ENCODE assay signal across 8 cellular contexts in the genomic region with DNA sequence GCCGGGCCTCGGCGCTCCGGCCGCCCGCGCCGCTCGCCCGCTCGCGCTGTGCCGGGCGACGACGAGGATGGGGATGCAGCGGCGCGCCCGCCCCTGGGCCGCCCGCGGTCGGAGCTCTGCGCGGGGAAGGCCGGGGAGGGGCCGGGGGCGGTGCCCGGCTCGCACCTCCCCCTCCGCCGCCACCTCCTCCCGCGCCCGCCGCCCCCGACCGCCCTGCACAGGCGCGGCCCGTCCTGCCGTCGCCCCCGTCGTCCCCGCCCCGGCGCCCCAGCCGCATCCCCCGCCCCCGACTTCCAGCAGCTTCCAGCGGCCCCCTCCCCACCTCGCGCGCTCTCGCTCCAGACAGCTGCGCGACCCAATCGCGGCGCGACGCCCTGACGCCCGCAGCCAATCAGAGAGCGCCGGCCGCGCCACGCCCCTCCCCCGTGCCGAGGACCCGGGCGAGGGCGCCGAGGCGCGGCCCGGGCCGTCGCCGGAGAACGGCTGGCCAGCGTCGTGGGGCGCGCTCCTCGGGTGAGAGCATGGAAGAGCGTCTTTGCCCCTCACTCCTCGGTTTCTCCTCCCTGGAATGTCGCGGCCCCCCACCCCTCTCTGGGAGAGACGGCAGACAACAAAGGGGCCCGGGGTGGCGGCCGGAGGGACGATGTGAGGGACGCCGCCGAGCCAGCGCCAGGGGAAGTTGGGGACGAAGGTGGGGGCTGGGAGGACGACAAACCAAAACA.
DNase-seq lines count a peak whose midpoint lies in the region; ATAC-seq and TF ChIP-seq lines count a peak whose summit lies in the region.

A gene with protein sequence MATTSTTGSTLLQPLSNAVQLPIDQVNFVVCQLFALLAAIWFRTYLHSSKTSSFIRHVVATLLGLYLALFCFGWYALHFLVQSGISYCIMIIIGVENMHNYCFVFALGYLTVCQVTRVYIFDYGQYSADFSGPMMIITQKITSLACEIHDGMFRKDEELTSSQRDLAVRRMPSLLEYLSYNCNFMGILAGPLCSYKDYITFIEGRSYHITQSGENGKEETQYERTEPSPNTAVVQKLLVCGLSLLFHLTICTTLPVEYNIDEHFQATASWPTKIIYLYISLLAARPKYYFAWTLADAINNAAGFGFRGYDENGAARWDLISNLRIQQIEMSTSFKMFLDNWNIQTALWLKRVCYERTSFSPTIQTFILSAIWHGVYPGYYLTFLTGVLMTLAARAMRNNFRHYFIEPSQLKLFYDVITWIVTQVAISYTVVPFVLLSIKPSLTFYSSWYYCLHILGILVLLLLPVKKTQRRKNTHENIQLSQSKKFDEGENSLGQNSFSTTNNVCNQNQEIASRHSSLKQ (minus strand): TSS at position 69 of the 722 bp plus-strand sequence. CDS start 70 bp downstream, outside the sequence.

- H2AFZ ChIP-seq in neuron (ENCODE audit: low read depth, low read length): peak within 1 kb of the TSS; percentile 74

- H3K4me1 ChIP-seq in neuron (ENCODE audit: insufficient read depth, low read length) (peaks cover 30% of the 10 kb centered on the region), stomach smooth muscle (ENCODE audit: control insufficient read depth, insufficient read depth, low read length) (peaks cover 14% of the 10 kb centered on the region)

- H3K9me3 ChIP-seq in neuron (ENCODE audit: low read length) (no peaks in the 10 kb centered on the region), stomach smooth muscle (ENCODE audit: control insufficient read depth in 2 of 2, low read length in 2 of 2) (no peaks in the 10 kb centered on the region)

- H3K27me3 ChIP-seq in neuron (ENCODE audit: insufficient read depth, low read length): no peaks in the 10 kb centered on the region
- no peaks in the 10 kb centered on the region for H3K27me3 ChIP-seq in stomach smooth muscle (ENCODE audit: control insufficient read depth in 1 of 2, insufficient read depth in 2 of 2, low read length in 2 of 2)

- H3K4me3 ChIP-seq in LNCaP clone FGC (ENCODE audit: low read depth, low read length) (peak within 1 kb of the TSS; percentile 76), neuron (ENCODE audit: low read length) (peak within 1 kb of the TSS; percentile 82), stomach smooth muscle (ENCODE audit: low read length in 2 of 2) (peak within 1 kb of the TSS; percentile 76 to 77)

- no peak for TF ChIP-seq CTCF in LNCaP clone FGC (IDR thresholded peaks at IDR 0.05; ENCODE audit: control insufficient read depth, extremely low read depth, insufficient read depth)

- H3K36me3 ChIP-seq in neuron (ENCODE audit: insufficient read depth, low read length): no peaks in the 10 kb centered on the region
- H3K36me3 ChIP-seq in stomach smooth muscle (ENCODE audit: control insufficient read depth in 2 of 2, insufficient read depth in 2 of 2, low read length in 2 of 2): no peaks in the 10 kb centered on the region

- peak; percentile 89 for ATAC-seq in GM21825 (IDR thresholded peaks at IDR 0.05; ENCODE audit: unreplicated experiment)

- DNase-seq in DMS79 treated with DMSO at 0.1 percent for 48 hours (lab: John Stamatoyannopoulos, UW) (peak; percentile 91), LNCaP clone FGC (ENCODE audit: low read depth) (peak; percentile 58), SHP77 treated with DMSO at 0.1 percent for 48 hours (lab: John Stamatoyannopoulos, UW) (peak; percentile 88), foreskin melanocyte (peak; percentile 70)
- peak in 3 of 4 experiments; percentile 39 to 75 (median 55) for DNase-seq in activated naive CD4-positive, alpha-beta T cell (lab: John Stamatoyannopoulos, UW)

- H3K27ac ChIP-seq in stomach smooth muscle (ENCODE audit: low read length): peak within 1 kb of the TSS; percentile 58

- H3K9ac ChIP-seq in stomach smooth muscle (ENCODE audit: low read length in 2 of 2): peak within 1 kb of the TSS; percentile 60 to 69

Comparison
In these comparisons a context has a peak if more than half of its experiments do, and no peak if none do; other contexts are left out.
1. Peak in every context shown above with its lines: DNase-seq, ATAC-seq, H3K4me3 ChIP-seq and H3K27ac ChIP-seq.